Comparison of ENCODE assay signal across 1 cellular context in the genomic region with DNA sequence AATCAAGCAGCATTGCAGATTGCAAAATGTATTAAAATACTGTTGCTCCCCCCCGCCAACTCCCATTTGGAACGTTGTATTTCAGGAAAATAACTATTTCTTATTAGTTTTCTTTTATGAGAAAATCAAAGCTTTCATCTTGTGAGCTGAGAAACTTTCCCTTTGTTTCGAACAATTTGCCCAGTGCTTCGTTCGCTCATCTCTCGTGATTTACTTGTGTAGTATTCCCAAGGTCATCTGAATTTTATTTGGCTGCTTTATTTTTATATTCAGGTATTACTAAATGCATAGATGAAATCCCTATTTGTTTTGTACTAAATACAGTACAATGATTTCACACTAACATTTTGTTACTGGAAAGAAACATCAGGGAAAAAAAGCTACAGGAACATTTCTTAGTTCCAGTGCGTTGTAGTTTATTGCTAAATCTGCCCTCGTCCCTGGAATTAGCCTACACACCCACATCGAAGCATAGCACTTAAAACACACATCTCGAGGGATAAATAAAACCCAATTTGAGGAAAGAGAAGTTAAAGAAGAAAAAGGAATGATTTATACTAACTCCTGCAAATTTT.
TF ChIP-seq lines count a peak whose summit lies in the region.

No MANE protein-coding gene starts in this region.

TF ChIP-seq in GM23338, 12 proteins besides CTCF, POLR2A, EP300 and RAD21 (continued from another document):
- TF ChIP-seq, protein P1, sequence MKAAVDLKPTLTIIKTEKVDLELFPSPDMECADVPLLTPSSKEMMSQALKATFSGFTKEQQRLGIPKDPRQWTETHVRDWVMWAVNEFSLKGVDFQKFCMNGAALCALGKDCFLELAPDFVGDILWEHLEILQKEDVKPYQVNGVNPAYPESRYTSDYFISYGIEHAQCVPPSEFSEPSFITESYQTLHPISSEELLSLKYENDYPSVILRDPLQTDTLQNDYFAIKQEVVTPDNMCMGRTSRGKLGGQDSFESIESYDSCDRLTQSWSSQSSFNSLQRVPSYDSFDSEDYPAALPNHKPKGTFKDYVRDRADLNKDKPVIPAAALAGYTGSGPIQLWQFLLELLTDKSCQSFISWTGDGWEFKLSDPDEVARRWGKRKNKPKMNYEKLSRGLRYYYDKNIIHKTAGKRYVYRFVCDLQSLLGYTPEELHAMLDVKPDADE (IDR thresholded peaks at IDR 0.05) = no peak
- TF ChIP-seq POLR2AphosphoS5 (IDR thresholded peaks at IDR 0.05; ENCODE audit: low read depth) = no peak
- TF ChIP-seq, protein P2, sequence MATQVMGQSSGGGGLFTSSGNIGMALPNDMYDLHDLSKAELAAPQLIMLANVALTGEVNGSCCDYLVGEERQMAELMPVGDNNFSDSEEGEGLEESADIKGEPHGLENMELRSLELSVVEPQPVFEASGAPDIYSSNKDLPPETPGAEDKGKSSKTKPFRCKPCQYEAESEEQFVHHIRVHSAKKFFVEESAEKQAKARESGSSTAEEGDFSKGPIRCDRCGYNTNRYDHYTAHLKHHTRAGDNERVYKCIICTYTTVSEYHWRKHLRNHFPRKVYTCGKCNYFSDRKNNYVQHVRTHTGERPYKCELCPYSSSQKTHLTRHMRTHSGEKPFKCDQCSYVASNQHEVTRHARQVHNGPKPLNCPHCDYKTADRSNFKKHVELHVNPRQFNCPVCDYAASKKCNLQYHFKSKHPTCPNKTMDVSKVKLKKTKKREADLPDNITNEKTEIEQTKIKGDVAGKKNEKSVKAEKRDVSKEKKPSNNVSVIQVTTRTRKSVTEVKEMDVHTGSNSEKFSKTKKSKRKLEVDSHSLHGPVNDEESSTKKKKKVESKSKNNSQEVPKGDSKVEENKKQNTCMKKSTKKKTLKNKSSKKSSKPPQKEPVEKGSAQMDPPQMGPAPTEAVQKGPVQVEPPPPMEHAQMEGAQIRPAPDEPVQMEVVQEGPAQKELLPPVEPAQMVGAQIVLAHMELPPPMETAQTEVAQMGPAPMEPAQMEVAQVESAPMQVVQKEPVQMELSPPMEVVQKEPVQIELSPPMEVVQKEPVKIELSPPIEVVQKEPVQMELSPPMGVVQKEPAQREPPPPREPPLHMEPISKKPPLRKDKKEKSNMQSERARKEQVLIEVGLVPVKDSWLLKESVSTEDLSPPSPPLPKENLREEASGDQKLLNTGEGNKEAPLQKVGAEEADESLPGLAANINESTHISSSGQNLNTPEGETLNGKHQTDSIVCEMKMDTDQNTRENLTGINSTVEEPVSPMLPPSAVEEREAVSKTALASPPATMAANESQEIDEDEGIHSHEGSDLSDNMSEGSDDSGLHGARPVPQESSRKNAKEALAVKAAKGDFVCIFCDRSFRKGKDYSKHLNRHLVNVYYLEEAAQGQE (IDR thresholded peaks at IDR 0.05; ENCODE audit: unreplicated experiment) = no peak
- TF ChIP-seq CREB1 (CRISPR knock-in tag; IDR thresholded peaks at IDR 0.05; ENCODE audit: low read depth) = no peak
- TF ChIP-seq STAT1 (IDR thresholded peaks at IDR 0.05; ENCODE audit: unreplicated experiment) = no peak
- no peak for TF ChIP-seq NANOG (IDR thresholded peaks at IDR 0.05; ENCODE audit: borderline replicate concordance)
- TF ChIP-seq ZNF114 (CRISPR knock-in tag; IDR thresholded peaks at IDR 0.05) = no peak
- no peak for TF ChIP-seq EZH2 (IDR thresholded peaks at IDR 0.05; ENCODE audit: low read depth, unreplicated experiment)
- TF ChIP-seq ZNF331 (CRISPR knock-in tag; IDR thresholded peaks at IDR 0.05; ENCODE audit: low read depth) = no peak
- no peak for TF ChIP-seq JUNB (IDR thresholded peaks at IDR 0.05; ENCODE audit: unreplicated experiment)
- no peak for TF ChIP-seq EZH2phosphoT487 (IDR thresholded peaks at IDR 0.05; ENCODE audit: unreplicated experiment)
TF ChIP-seq in GM23338: peak in this region for 0.
